Comparison of ENCODE assay signal across 1 cellular context in the genomic region with DNA sequence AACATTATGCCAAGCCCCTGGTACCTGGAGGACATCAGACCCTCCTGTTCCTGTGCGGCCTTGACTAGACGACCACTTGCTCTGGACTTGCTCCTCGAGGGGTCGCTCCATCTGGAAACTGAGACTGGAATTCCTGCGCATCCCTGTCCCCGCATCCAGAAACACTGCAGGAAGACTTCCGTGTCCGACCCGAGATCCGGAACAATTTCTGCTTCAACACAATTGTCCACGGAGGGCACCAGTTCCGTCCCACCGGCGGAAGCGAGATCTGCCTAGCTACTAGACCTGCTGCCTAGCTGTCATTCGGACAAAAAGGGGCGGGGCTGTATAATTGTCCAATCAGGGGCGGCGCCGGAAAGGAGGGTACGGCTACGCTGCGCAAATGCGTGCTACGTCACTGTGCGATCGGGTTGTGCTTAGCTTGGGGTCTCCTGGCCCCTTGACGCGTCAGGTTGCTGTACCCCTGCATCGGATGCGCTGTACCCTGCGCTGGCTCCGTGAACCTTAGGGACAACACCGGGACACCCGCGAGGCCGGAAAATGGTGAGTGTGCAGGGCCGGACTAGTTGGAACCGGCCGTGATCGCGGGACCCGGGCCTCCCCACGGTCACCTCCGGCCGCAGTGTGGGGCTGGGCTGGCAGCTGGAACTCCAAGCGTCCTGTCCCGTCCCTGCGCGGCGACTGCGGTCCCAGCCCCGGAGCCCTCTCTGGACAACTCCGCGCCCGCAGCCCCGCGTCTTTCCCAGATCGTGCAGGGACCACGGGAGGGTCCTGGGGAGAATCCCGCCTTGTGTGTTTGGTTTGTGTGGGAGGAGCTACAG.
TF ChIP-seq lines count a peak whose summit lies in the region.

A gene (minus strand): TSS at position 274 of the 821 bp plus-strand sequence. CDS start 133 bp downstream, at position 141.
A gene (plus strand): TSS at position 381 of the 821 bp plus-strand sequence. CDS start 160 bp downstream, at position 541.

TF ChIP-seq in H1, 55 proteins besides CTCF, POLR2A, EP300 and RAD21:
- TF ChIP-seq ASH2L (IDR thresholded peaks at IDR 0.05; ENCODE audit: low read length) = peak; percentile 82
- TF ChIP-seq BACH1 (IDR thresholded peaks at IDR 0.05; ENCODE audit: low read length) = 0 out of 2 replicates have a peak, but pooled peaks have one; percentile 1
- TF ChIP-seq TCF12 (IDR thresholded peaks at IDR 0.05; ENCODE audit: low read depth, low read length) = no peak
- TF ChIP-seq KDM1A (IDR thresholded peaks at IDR 0.05; ENCODE audit: borderline replicate concordance, low read length) = peak; percentile 56; the same call in 1 of the 2 replicates
- peak; percentile 82; the same call in 1 of the 2 replicates for TF ChIP-seq SP4 (IDR thresholded peaks at IDR 0.05; ENCODE audit: low read length)
- TF ChIP-seq RFX5 (IDR thresholded peaks at IDR 0.05; ENCODE audit: borderline replicate concordance, low read depth, low read length) = peak; percentile 82
- TF ChIP-seq POLR2AphosphoS5 (IDR thresholded peaks at IDR 0.05; ENCODE audit: low read depth, low read length) = peak; percentile 91
- peak; percentile 94 for TF ChIP-seq GABPA (IDR thresholded peaks at IDR 0.05; ENCODE audit: borderline replicate concordance, insufficient read depth, low read length)
- peak; percentile 82 for TF ChIP-seq TBP (IDR thresholded peaks at IDR 0.05; ENCODE audit: low read depth, low read length)
- TF ChIP-seq NANOG (IDR thresholded peaks at IDR 0.05; ENCODE audit: insufficient read depth, low read depth, low read length, poor library complexity, severe bottlenecking) = peak; percentile 22
- TF ChIP-seq, protein P1, sequence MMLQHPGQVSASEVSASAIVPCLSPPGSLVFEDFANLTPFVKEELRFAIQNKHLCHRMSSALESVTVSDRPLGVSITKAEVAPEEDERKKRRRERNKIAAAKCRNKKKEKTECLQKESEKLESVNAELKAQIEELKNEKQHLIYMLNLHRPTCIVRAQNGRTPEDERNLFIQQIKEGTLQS (IDR thresholded peaks at IDR 0.05; ENCODE audit: insufficient read depth, low read depth, low read length) = no peak
- peak; percentile 47; the same call in 1 of the 2 replicates for TF ChIP-seq EGR1 (IDR thresholded peaks at IDR 0.05; ENCODE audit: borderline replicate concordance, low read depth, low read length)
- TF ChIP-seq SIN3A (conservative IDR thresholded peaks at IDR 0.05 in 1 of 2, IDR thresholded peaks at IDR 0.05 in 1 of 2; ENCODE audit: low read depth in 1 of 2, low read length in 2 of 2) = peak; percentile 95; a peak in 3 of 4 replicates
- TF ChIP-seq KDM4A (IDR thresholded peaks at IDR 0.05; ENCODE audit: low read depth, low read length, severe bottlenecking) = peak; percentile 44
- TF ChIP-seq SIX5 (IDR thresholded peaks at IDR 0.05; ENCODE audit: low read depth, low read length) = no peak
- peak; percentile 70 for TF ChIP-seq TAF7 (optimal IDR thresholded peaks at IDR 0.05; ENCODE audit: borderline replicate concordance, low read depth, low read length)
- TF ChIP-seq TAF1 (IDR thresholded peaks at IDR 0.05; ENCODE audit: low read depth, low read length) = peak; percentile 85
- TF ChIP-seq SAP30 (IDR thresholded peaks at IDR 0.05; ENCODE audit: insufficient read depth, insufficient replicate concordance, low read length) = peak; percentile 33
- no peak; the same call in 1 of the 2 replicates for TF ChIP-seq JUND (IDR thresholded peaks at IDR 0.05; ENCODE audit: low read length)
- no peak for TF ChIP-seq FOSL1 (IDR thresholded peaks at IDR 0.05; ENCODE audit: insufficient read depth, low read depth, low read length)
- TF ChIP-seq HDAC2 (IDR thresholded peaks at IDR 0.05; ENCODE audit: borderline replicate concordance in 1 of 2, low read depth in 2 of 2, low read length in 2 of 2) = peak; percentile 90 to 97; a peak in 3 of 4 replicates
- TF ChIP-seq TEAD4 (IDR thresholded peaks at IDR 0.05; ENCODE audit: low read depth, low read length) = peak; percentile 65; the same call in 1 of the 2 replicates
- TF ChIP-seq PHF8 (conservative IDR thresholded peaks at IDR 0.05; ENCODE audit: low read depth, low read length) = peak; percentile 68
- TF ChIP-seq CREB1 (IDR thresholded peaks at IDR 0.05) = peak; percentile 94
- TF ChIP-seq SP1 (IDR thresholded peaks at IDR 0.05; ENCODE audit: low read depth, low read length) = peak; percentile 76
